In genomic region chr2:216043949-216044348, GRCh38 we compare ENCODE assay signal across 2 cellular contexts.
TF ChIP-seq lines count a peak whose summit lies in the region.

No MANE protein-coding gene starts in this region.

TF ChIP-seq in HepG2, 621 proteins besides CTCF, POLR2A, EP300 and RAD21:
- TF ChIP-seq ZNF572 (CRISPR knock-in tag; IDR thresholded peaks at IDR 0.05): peak; percentile 93
- no peak for TF ChIP-seq CREB3 (CRISPR knock-in tag; IDR thresholded peaks at IDR 0.05)
- no peak for TF ChIP-seq YY1 (IDR thresholded peaks at IDR 0.05; ENCODE audit: insufficient read depth, insufficient replicate concordance, low read depth, low read length)
- no peak for TF ChIP-seq ZNF20 (CRISPR knock-in tag; IDR thresholded peaks at IDR 0.05)
- no peak for TF ChIP-seq ZSCAN22 (CRISPR knock-in tag; IDR thresholded peaks at IDR 0.05)

TF ChIP-seq in H1, 55 proteins besides CTCF, POLR2A, EP300 and RAD21:
- no peak for TF ChIP-seq SIRT6 (IDR thresholded peaks at IDR 0.05; ENCODE audit: low read length)
- no peak for TF ChIP-seq SIX5 (IDR thresholded peaks at IDR 0.05; ENCODE audit: low read depth, low read length)
- TF ChIP-seq NRF1 (IDR thresholded peaks at IDR 0.05; ENCODE audit: low read depth, low read length): no peak
- no peak for TF ChIP-seq SAP30 (IDR thresholded peaks at IDR 0.05; ENCODE audit: insufficient read depth, insufficient replicate concordance, low read length)
- no peak for TF ChIP-seq GTF2F1 (IDR thresholded peaks at IDR 0.05; ENCODE audit: borderline replicate concordance, low read depth, low read length)
- TF ChIP-seq E2F6 (IDR thresholded peaks at IDR 0.05): no peak
- no peak for TF ChIP-seq BACH1 (IDR thresholded peaks at IDR 0.05; ENCODE audit: low read length)
- no peak for TF ChIP-seq SRF (IDR thresholded peaks at IDR 0.05; ENCODE audit: low read depth, low read length)
- TF ChIP-seq CHD2 (IDR thresholded peaks at IDR 0.05; ENCODE audit: low read length): no peak
- no peak for TF ChIP-seq HDAC2 (IDR thresholded peaks at IDR 0.05; ENCODE audit: borderline replicate concordance in 1 of 2, low read depth in 2 of 2, low read length in 2 of 2)
- TF ChIP-seq CBX5 (IDR thresholded peaks at IDR 0.05; ENCODE audit: low read depth, low read length): no peak
- TF ChIP-seq RXRA (IDR thresholded peaks at IDR 0.05; ENCODE audit: insufficient read depth, low read depth, low read length): no peak
- TF ChIP-seq CBX8 (IDR thresholded peaks at IDR 0.05; ENCODE audit: borderline replicate concordance, low read depth, low read length): no peak
- no peak for TF ChIP-seq TAF1 (IDR thresholded peaks at IDR 0.05; ENCODE audit: low read depth, low read length)
- no peak for TF ChIP-seq RFX5 (IDR thresholded peaks at IDR 0.05; ENCODE audit: borderline replicate concordance, low read depth, low read length)
- no peak for TF ChIP-seq TAF7 (optimal IDR thresholded peaks at IDR 0.05; ENCODE audit: borderline replicate concordance, low read depth, low read length)
TF ChIP-seq in H1: peak in this region for 0.
